Comparison of ENCODE assay signal across 8 cellular contexts in genomic region chr2:234483568-234484251, GRCh38. TPM values are rescaled to one million over a fixed set of nuclear protein-coding genes. Genes with fewer than 3 reads are reported as not detected.
DNase-seq lines count a peak whose midpoint lies in the region; ATAC-seq and TF ChIP-seq lines count a peak whose summit lies in the region.

No MANE protein-coding gene starts in this region.

- ATAC-seq in HCT116, result peak; percentile 55

- H3K79me2 ChIP-seq in HCT116 (ENCODE audit: insufficient read depth, low read length), result no peaks in the 10 kb centered on the region
- no peaks in the 10 kb centered on the region for H3K79me2 ChIP-seq in osteoblast (ENCODE audit: insufficient read depth, low read length)

- TF ChIP-seq POLR2A in HCT116 (IDR thresholded peaks at IDR 0.05; ENCODE audit: borderline replicate concordance, extremely low read depth, insufficient read depth, insufficient read length), result no peak

- no peaks in the 10 kb centered on the region for H3K27me3 Mint-ChIP-seq in activated naive CD8-positive, alpha-beta T cell treated with anti-CD3 and anti-CD28 coated beads for 36 hours

- peaks cover 2% of the 10 kb centered on the region for H3K9me3 Mint-ChIP-seq in activated naive CD8-positive, alpha-beta T cell treated with anti-CD3 and anti-CD28 coated beads for 36 hours

- no peaks in the 10 kb centered on the region for H3K9me2 ChIP-seq in HCT116 (ENCODE audit: insufficient read depth)

- H3K4me1 Mint-ChIP-seq in activated naive CD8-positive, alpha-beta T cell treated with anti-CD3 and anti-CD28 coated beads for 36 hours, result peaks cover 78% of the 10 kb centered on the region

- DNase-seq in GM10266 (ENCODE audit: extremely low spot score) (peak; percentile 37), HCT116 (ENCODE audit: low read depth, low spot score) (no peak), RPMI8226 (peak; percentile 85), osteoblast (ENCODE audit: insufficient read length, low spot score, missing footprints) (no peak), SIG-M5 (lab: John Stamatoyannopoulos, UW) (no peak), NCI-H1048 (lab: John Stamatoyannopoulos, UW) (no peak), SW480 (ENCODE audit: low spot score) (no peak)
- DNase-seq in activated naive CD8-positive, alpha-beta T cell treated with anti-CD3 and anti-CD28 coated beads for 36 hours, result peak; percentile 84

- TF ChIP-seq CTCF in GM10266 (IDR thresholded peaks at IDR 0.05; ENCODE audit: control insufficient read depth, insufficient read depth, low read depth, missing control alignments) (peak; percentile 18), HCT116 (IDR thresholded peaks at IDR 0.05 in 2 of 3, conservative IDR thresholded peaks at IDR 0.05 in 1 of 3; ENCODE audit: borderline replicate concordance in 1 of 3, insufficient read depth in 1 of 3, low read depth in 2 of 3, low read length in 2 of 3) (peak in 2 of 3 experiments; percentile 35 to 41; a peak in 4 of 6 replicates), osteoblast (IDR thresholded peaks at IDR 0.05; ENCODE audit: extremely low read depth, low read depth, low read length) (peak; percentile 36)

- RAD21 ChIA-PET in HCT116 (lab: Charles Lee; ENCODE audit: low non-redundant PET in 1 of 2, low total read pairs in 2 of 2, uncharacterized antibody in 2 of 2, unreplicated experiment in 2 of 2), result no interaction called here

- H3K27ac Mint-ChIP-seq in activated naive CD8-positive, alpha-beta T cell treated with anti-CD3 and anti-CD28 coated beads for 36 hours, result peak overlapping the region; percentile 97

- no peak for TF ChIP-seq RAD21 in HCT116 (IDR thresholded peaks at IDR 0.05; ENCODE audit: low read depth)

- H2AFZ ChIP-seq in HCT116 (ENCODE audit: low read depth, low read length, poor library complexity, severe bottlenecking) (no peak overlapping the region), osteoblast (ENCODE audit: low read length) (no peak overlapping the region)

- intact Hi-C loops in HCT116 (cut with micrococcal nuclease), result no loop called here

- no peaks in the 10 kb centered on the region for H3K27me3 ChIP-seq in HCT116 (ENCODE audit: insufficient read depth, low read length)
- H3K27me3 ChIP-seq in osteoblast (ENCODE audit: insufficient read depth, low read length), result peaks cover 3% of the 10 kb centered on the region

- no peaks in the 10 kb centered on the region for H3K9me3 ChIP-seq in HCT116 (ENCODE audit: control insufficient read depth in 1 of 2, insufficient read depth in 1 of 2, low read depth in 1 of 2, low read length in 2 of 2)
- no peaks in the 10 kb centered on the region for H3K9me3 ChIP-seq in osteoblast (ENCODE audit: low read depth, low read length)

- BruUV-seq in HCT116 (replicated peaks; lab: Mats Ljungman, UMichigan), result no TSS peak

- H3K4me2 ChIP-seq in HCT116 (ENCODE audit: low read length), result no peak overlapping the region
- no peak overlapping the region for H3K4me2 ChIP-seq in osteoblast (ENCODE audit: insufficient read depth, low read length)

- POLR2A ChIA-PET in HCT116 (lab: Charles Lee), result no interaction called here

- H4K20me1 ChIP-seq in HCT116 (ENCODE audit: insufficient read depth), result no peaks in the 10 kb centered on the region
- H4K20me1 ChIP-seq in osteoblast (ENCODE audit: insufficient read depth, low read length), result no peaks in the 10 kb centered on the region

- peaks cover 17% of the 10 kb centered on the region for H3K36me3 Mint-ChIP-seq in activated naive CD8-positive, alpha-beta T cell treated with anti-CD3 and anti-CD28 coated beads for 36 hours

- no peak overlapping the region for H3K4me3 ChIP-seq in HCT116 (replicated peaks in 1 of 2; ENCODE audit: low read depth in 1 of 2, low read length in 2 of 2)
- no peak overlapping the region for H3K4me3 ChIP-seq in osteoblast (ENCODE audit: insufficient read depth, low read length)

- H3K4me1 ChIP-seq in HCT116 (ENCODE audit: control insufficient read depth in 1 of 2, insufficient read depth in 2 of 2, low read length in 2 of 2) (no peaks in the 10 kb centered on the region), osteoblast (ENCODE audit: insufficient read depth, low read length) (no peaks in the 10 kb centered on the region)

- H3K27ac ChIP-seq in HCT116 (ENCODE audit: low read depth, low read length) (no peak overlapping the region), osteoblast (ENCODE audit: low read depth, low read length) (no peak overlapping the region)

- H3K36me3 ChIP-seq in HCT116 (ENCODE audit: control insufficient read depth in 1 of 2, insufficient read depth in 2 of 2, low read length in 2 of 2), result no peaks in the 10 kb centered on the region
- H3K36me3 ChIP-seq in osteoblast (ENCODE audit: insufficient read depth, low read length), result no peaks in the 10 kb centered on the region

- peak overlapping the region; percentile 61 for H3K4me3 Mint-ChIP-seq in activated naive CD8-positive, alpha-beta T cell treated with anti-CD3 and anti-CD28 coated beads for 36 hours

- CTCF ChIA-PET in HCT116 (lab: Charles Lee), result no interaction called here

- H3K9ac ChIP-seq in HCT116 (ENCODE audit: low read length), result no peak overlapping the region

TF ChIP-seq in HCT116, 20 proteins besides CTCF, POLR2A, EP300 and RAD21:
- TF ChIP-seq EZH2 (IDR thresholded peaks at IDR 0.05) (no peak), SIN3A (IDR thresholded peaks at IDR 0.05; ENCODE audit: low read depth) (no peak)

RNA-seq across cellular contexts. Expression of gene ARL4C, which starts 13.2 kb away (rescaled TPM):
- total RNA-seq in HCT116 (2021; ENCODE audit: unreplicated experiment) (4.1 TPM), osteoblast (133 and 145 TPM in 2 replicates)
- polyA plus RNA-seq in HCT116 (2012), result 3.2 and 3.4 TPM in 2 replicates
- total RNA-seq in activated naive CD8-positive, alpha-beta T cell treated with anti-CD3 and anti-CD28 coated beads for 36 hours, result 10 to 100 TPM; 65.1 to 65.5 TPM

Comparison
In these comparisons a context has a peak if more than half of its experiments do, and no peak if none do; other contexts are left out.
1. DNase-seq: peak in GM10266 (single experiment), RPMI8226 (single experiment) and activated naive CD8-positive, alpha-beta T cell treated with anti-CD3 and anti-CD28 coated beads for 36 hours (single experiment); none in HCT116 (single experiment), osteoblast (single experiment), SIG-M5 (single experiment), NCI-H1048 (single experiment) and SW480 (single experiment).
2. RNA of gene ARL4C, which starts 13.2 kb away (total RNA-seq): 133 to 145 TPM in osteoblast and 65.1 to 65.5 TPM in activated naive CD8-positive, alpha-beta T cell treated with anti-CD3 and anti-CD28 coated beads for 36 hours; 4.1 TPM in HCT116 (single experiment); every median in the first group is over 10 times any median in the second.
3. Peak in every context shown above with its lines, with median percentiles within 50 percentile points of each other: CTCF ChIP-seq.